17 cellular contexts compared by ENCODE assay signal in genomic region chr3:50972029-50972428, GRCh38.
DNase-seq lines count a peak whose midpoint lies in the region; ATAC-seq, FAIRE-seq and TF ChIP-seq lines count a peak whose summit lies in the region.
"Had no signal": no experiment of that assay in that cellular context is flagged by ENCODE, and none has a peak within 500 bp of the region (broad histone marks: within the 10 kb centered on the region; RNA-seq: fewer than 3 reads in every experiment).

No MANE protein-coding gene starts in this region.

- peak; percentile 13 to 46 for ATAC-seq in activated naive CD4-positive, alpha-beta T cell treated with anti-CD3 and anti-CD28 coated beads, Interleukin-2, amount 50 U/mL, for 72 hours
- peak; percentile 25 to 36 for ATAC-seq in naive thymus-derived CD8-positive, alpha-beta T cell
- ATAC-seq in PC-3: no peak

- intact Hi-C loops in PC-3 (cut with micrococcal nuclease): loop anchor here (5.0 kb wide), 1 partner anchor 350 kb away; no protein-coding TSS in a partner anchor

- H3K27me3 Mint-ChIP-seq in naive thymus-derived CD8-positive, alpha-beta T cell: no peaks in the 10 kb centered on the region

- CTCF ChIA-PET in PC-3 (lab: Charles Lee) (interaction anchor here (0.7 to 1.3 kb wide), 3 partner anchors 128 to 405 kb away, joined by 3 to 10 read pairs (median 5); no protein-coding TSS in a partner anchor), HEK293T (lab: Yijun Ruan, JAX) (interaction anchor here (0.6 to 1.0 kb wide), 6 partner anchors 8 to 400 kb away, joined by 3 to 4 read pairs (median 3); no protein-coding TSS in a partner anchor)

- POLR2A ChIA-PET in naive thymus-derived CD8-positive, alpha-beta T cell (lab: Charles Lee): interaction anchor here (0.6 to 2.1 kb wide), 5 partner anchors 53 to 414 kb away, joined by 3 to 9 read pairs (median 4); partner anchors contain the start of gene MANF
- POLR2A ChIA-PET in PC-3 (lab: Charles Lee; ENCODE audit: unreplicated experiment) (no interaction called here), HEK293T (lab: Yijun Ruan, JAX) (interaction anchor here (0.6 to 1.0 kb wide), 2 partner anchors 171 to 295 kb away, joined by 3 read pairs; no protein-coding TSS in a partner anchor)

- no peak overlapping the region for H3K4me2 ChIP-seq in PC-3 (ENCODE audit: low read length)

- peak; percentile 7 for FAIRE-seq in bronchial epithelial cell (lab: Jason Lieb, UNC)
- FAIRE-seq: A204.1 had no signal

- no peaks in the 10 kb centered on the region for H3K9me3 Mint-ChIP-seq in activated naive CD4-positive, alpha-beta T cell treated with anti-CD3 and anti-CD28 coated beads, Interleukin-2, amount 50 U/mL, for 72 hours
- peaks cover 0 to 7% (median 0%) of the 10 kb centered on the region in 9 donors for H3K9me3 Mint-ChIP-seq in naive thymus-derived CD8-positive, alpha-beta T cell
- H3K9me3 Mint-ChIP-seq: activated T-helper 1 cell treated with anti-CD3 and anti-CD28 coated beads, Interleukin-12 subunit alpha, Interleukin-12 subunit beta, Interleukin-2, Interleukin-4 antibody, amounts not matched to agents 30 ng/mL and 10 ng/mL and 1 ng/mL, durations not matched to agents 14 hours and 24 hours and 36 hours had no signal

- H3K9me2 ChIP-seq in PC-3 (replicated peaks; ENCODE audit: low read length): no peaks in the 10 kb centered on the region

- no peaks in the 10 kb centered on the region for H4K20me1 ChIP-seq in PC-3 (ENCODE audit: low read length)

- H3K27ac ChIP-seq in brain microvascular endothelial cell (no peak overlapping the region), PC-3 (ENCODE audit: low read length) (no peak overlapping the region)
- H3K27ac ChIP-seq: gastrocnemius medialis, SK-N-MC had no signal

- H3K36me3 ChIP-seq in bronchial epithelial cell (ENCODE audit: control insufficient read depth, insufficient read depth, low read length) (no peaks in the 10 kb centered on the region), brain microvascular endothelial cell (replicated peaks) (no peaks in the 10 kb centered on the region), PC-3 (ENCODE audit: low read depth, low read length) (no peaks in the 10 kb centered on the region)
- H3K36me3 ChIP-seq: gastrocnemius medialis had no signal

- no peaks in the 10 kb centered on the region for H3K9me3 ChIP-seq in PC-3 (ENCODE audit: low read length)
- H3K9me3 ChIP-seq: gastrocnemius medialis, mucosa of descending colon had no signal

- peaks cover 0 to 6% of the 10 kb centered on the region in 2 donors for H3K36me3 Mint-ChIP-seq in activated naive CD4-positive, alpha-beta T cell treated with anti-CD3 and anti-CD28 coated beads, Interleukin-2, amount 50 U/mL, for 72 hours
- H3K36me3 Mint-ChIP-seq in naive thymus-derived CD8-positive, alpha-beta T cell: peaks cover 0 to 1% (median 0%) of the 10 kb centered on the region in 3 donors
- H3K36me3 Mint-ChIP-seq: CD4-positive, CD25-positive, alpha-beta regulatory T cell had no signal

- no peak overlapping the region for H2AFZ ChIP-seq in PC-3 (ENCODE audit: low read length)

- no peak overlapping the region for H3K4me3 Mint-ChIP-seq in naive thymus-derived CD8-positive, alpha-beta T cell
- H3K4me3 Mint-ChIP-seq: activated T-helper 1 cell treated with anti-CD3 and anti-CD28 coated beads, Interleukin-12 subunit alpha, Interleukin-12 subunit beta, Interleukin-2, Interleukin-4 antibody, amounts not matched to agents 30 ng/mL and 10 ng/mL and 1 ng/mL, durations not matched to agents 14 hours and 24 hours and 36 hours; CD4-positive, CD25-positive, alpha-beta regulatory T cell; nephron progenitor cell; T-helper 1 cell treated with Interleukin-12 subunit alpha and Interleukin-12 subunit beta and Interleukin-4 antibody, amounts not matched to agents 30 μg/mL and 1 μg/mL, for 36 hours had no signal

- H3K27me3 ChIP-seq in bronchial epithelial cell (ENCODE audit: control insufficient read depth, insufficient read depth, low read length) (no peaks in the 10 kb centered on the region), brain microvascular endothelial cell (replicated peaks) (no peaks in the 10 kb centered on the region), PC-3 (ENCODE audit: low read length) (no peaks in the 10 kb centered on the region)
- H3K27me3 ChIP-seq: gastrocnemius medialis had no signal

- H3K79me2 ChIP-seq in PC-3 (ENCODE audit: low read length): no peaks in the 10 kb centered on the region

- BruUV-seq in PC-3 (replicated peaks; lab: Mats Ljungman, UMichigan): no TSS peak

- H3K9ac ChIP-seq in PC-3 (ENCODE audit: low read length): no peak overlapping the region

- H3K4me1 ChIP-seq in PC-3 (ENCODE audit: insufficient read depth, low read length): no peaks in the 10 kb centered on the region
- H3K4me1 ChIP-seq: gastrocnemius medialis had no signal

- TF ChIP-seq CTCF in bronchial epithelial cell (IDR thresholded peaks at IDR 0.05; ENCODE audit: insufficient read depth, low read length, severe bottlenecking): no peak
- TF ChIP-seq CTCF in brain microvascular endothelial cell (IDR thresholded peaks at IDR 0.05; ENCODE audit: low read depth, low read length, missing control alignments): no peak
- TF ChIP-seq CTCF in PC-3 (conservative IDR thresholded peaks at IDR 0.05; ENCODE audit: low read depth, low read length): no peak

- H3F3A ChIP-seq in PC-3 (ENCODE audit: low read length, unreplicated experiment): no peaks in the 10 kb centered on the region

- H3K4me1 Mint-ChIP-seq in naive thymus-derived CD8-positive, alpha-beta T cell: peaks cover 7 to 20% (median 14%) of the 10 kb centered on the region in 4 donors
- H3K4me1 Mint-ChIP-seq: nephron progenitor cell had no signal

- no peak for DNase-seq in activated naive CD4-positive, alpha-beta T cell treated with anti-CD3 and anti-CD28 coated beads, Interleukin-2, amount 50 U/mL, for 72 hours (ENCODE audit: low spot score in 2 of 2)
- no peak for DNase-seq in activated naive CD4-positive, alpha-beta T cell treated with anti-CD3 and anti-CD28 coated beads, Interleukin-2, amount 50 U/mL, for 16 hours
- DNase-seq in bronchial epithelial cell (ENCODE audit: low read depth) (no peak), brain microvascular endothelial cell (no peak), PC-3 (no peak), HEK293T (ENCODE audit: extremely low spot score) (no peak)
- peak in 1 of 10 donors; percentile 2 for DNase-seq in naive thymus-derived CD8-positive, alpha-beta T cell
- DNase-seq in stimulated activated CD8-positive, alpha-beta memory T cell treated with anti-CD3 and anti-CD28 coated beads, Interleukin-4, amount 100 ng/mL, for 48 hours: no peak
- DNase-seq: amniotic stem cell, gastrocnemius medialis had no signal

- H3K4me3 ChIP-seq in bronchial epithelial cell (ENCODE audit: low read depth, low read length) (no peak overlapping the region), brain microvascular endothelial cell (ENCODE audit: low read depth, low read length) (no peak overlapping the region), PC-3 (ENCODE audit: low read length) (no peak overlapping the region)
- H3K4me3 ChIP-seq: gastrocnemius medialis, mucosa of descending colon, SK-N-MC had no signal

- H3K27ac Mint-ChIP-seq in activated naive CD4-positive, alpha-beta T cell treated with anti-CD3 and anti-CD28 coated beads, Interleukin-2, amount 50 U/mL, for 72 hours: no peak overlapping the region
- H3K27ac Mint-ChIP-seq in naive thymus-derived CD8-positive, alpha-beta T cell: peak overlapping the region in 8 of 10 donors; percentile 43 to 85 (median 73)
- H3K27ac Mint-ChIP-seq: activated T-helper 1 cell treated with anti-CD3 and anti-CD28 coated beads, Interleukin-12 subunit alpha, Interleukin-12 subunit beta, Interleukin-2, Interleukin-4 antibody, amounts not matched to agents 30 ng/mL and 10 ng/mL and 1 ng/mL, durations not matched to agents 14 hours and 24 hours and 36 hours; nephron progenitor cell; T-helper 1 cell treated with Interleukin-12 subunit alpha and Interleukin-12 subunit beta and Interleukin-4 antibody, amounts not matched to agents 30 μg/mL and 1 μg/mL, for 36 hours had no signal

- in situ Hi-C loops in brain microvascular endothelial cell (cut with HindIII; ENCODE audit: low pct_ligation_motif_present, low sequenced_read_pairs): no loop called here

TF ChIP-seq in HEK293T, 16 proteins besides CTCF, POLR2A, EP300 and RAD21:
- TF ChIP-seq SP1 (IDR thresholded peaks at IDR 0.05) (no peak), HDGF (IDR thresholded peaks at IDR 0.05; ENCODE audit: borderline replicate concordance) (no peak), NFRKB (IDR thresholded peaks at IDR 0.05) (no peak), PKNOX1 (IDR thresholded peaks at IDR 0.05) (no peak), L3MBTL2 (conservative IDR thresholded peaks at IDR 0.05) (no peak), SUZ12 (IDR thresholded peaks at IDR 0.05) (no peak), LEF1 (IDR thresholded peaks at IDR 0.05; ENCODE audit: borderline replicate concordance) (no peak), CTBP1 (IDR thresholded peaks at IDR 0.05; ENCODE audit: borderline replicate concordance) (no peak), ELF4 (IDR thresholded peaks at IDR 0.05) (no peak), FOXM1 (IDR thresholded peaks at IDR 0.05; ENCODE audit: borderline replicate concordance) (no peak), FOXK2 (IDR thresholded peaks at IDR 0.05) (no peak), TARDBP (IDR thresholded peaks at IDR 0.05) (no peak), FOXA1 (IDR thresholded peaks at IDR 0.05) (no peak), BHLHE40 (IDR thresholded peaks at IDR 0.05; ENCODE audit: borderline replicate concordance) (no peak), ZNF384 (IDR thresholded peaks at IDR 0.05) (no peak)
TF ChIP-seq in HEK293T: peak in this region for 0.

Comparison
In these comparisons a context has a peak if more than half of its experiments do, and no peak if none do; other contexts are left out.
1. H3K27ac Mint-ChIP-seq: peak in naive thymus-derived CD8-positive, alpha-beta T cell (8 of 10); none in activated naive CD4-positive, alpha-beta T cell treated with anti-CD3 and anti-CD28 coated beads, Interleukin-2, amount 50 U/mL, for 72 hours (0 of 2).